ENCODE assay signal across 11 cellular contexts in the genomic region with DNA sequence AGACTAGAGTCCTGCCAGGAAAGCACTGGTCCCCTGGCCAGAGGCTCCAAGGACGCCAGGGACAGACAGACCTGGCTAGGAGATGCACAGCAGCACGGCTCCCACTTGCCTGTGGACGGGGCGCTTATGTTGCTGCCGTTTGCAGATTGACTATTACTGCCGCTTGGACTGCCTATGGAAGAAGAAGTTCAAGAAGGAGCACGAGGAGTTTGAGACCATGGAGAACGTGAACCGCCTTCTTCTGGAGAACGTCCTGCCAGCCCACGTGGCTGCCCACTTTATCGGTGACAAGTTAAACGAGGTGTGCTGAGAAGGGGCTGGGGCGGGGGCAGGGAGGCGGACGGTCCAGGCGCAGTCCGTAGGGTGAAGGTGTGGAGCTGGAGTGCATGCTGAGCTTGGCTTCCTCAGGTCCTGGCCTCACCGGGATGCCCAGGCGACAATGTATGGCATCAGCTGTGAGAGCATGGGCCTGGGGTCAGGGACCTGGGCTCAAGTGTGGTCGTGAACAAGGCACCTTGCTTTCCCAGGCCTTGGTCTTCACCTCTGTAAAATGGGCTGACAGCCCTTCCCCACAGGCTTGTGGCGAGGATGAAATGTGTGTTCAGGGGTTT. TPM values are rescaled to one million over a fixed set of nuclear protein-coding genes. Genes with fewer than 3 reads are reported as not detected.
DNase-seq lines count a peak whose midpoint lies in the region; ATAC-seq lines count a peak whose summit lies in the region.
"Had no signal": no experiment of that assay in that cellular context is flagged by ENCODE, and none has a peak within 500 bp of the region (broad histone marks: within the 10 kb centered on the region; RNA-seq: fewer than 3 reads in every experiment).

No MANE protein-coding gene starts in this region.

- H3K4me1 Mint-ChIP-seq in CD4-positive, CD25-positive, alpha-beta regulatory T cell = peaks cover 4 to 13% (median 9%) of the 10 kb centered on the region in 4 donors
- H3K4me1 Mint-ChIP-seq in natural killer cell treated with Interleukin-12 subunit alpha and Interleukin-12 subunit beta and Interleukin-15 and Interleukin-18, amount 100 ng/mL, for 72 hours (ENCODE audit: low read depth in 2 of 2) = peaks cover 28 to 33% of the 10 kb centered on the region in 2 donors

- H3K27me3 Mint-ChIP-seq in CD4-positive, CD25-positive, alpha-beta regulatory T cell = no peaks in the 10 kb centered on the region
- H3K27me3 Mint-ChIP-seq in natural killer cell treated with Interleukin-12 subunit alpha and Interleukin-12 subunit beta and Interleukin-15 and Interleukin-18, amount 100 ng/mL, for 72 hours = no peaks in the 10 kb centered on the region

- no peaks in the 10 kb centered on the region for H3K9me3 ChIP-seq in CD4-positive, CD25-positive, alpha-beta regulatory T cell (ENCODE audit: control insufficient read depth in 2 of 2, low read length in 2 of 2)
- H3K9me3 ChIP-seq: esophagus squamous epithelium had no signal

- H3K27ac ChIP-seq in CD4-positive, CD25-positive, alpha-beta regulatory T cell (ENCODE audit: insufficient read depth, low read length, poor library complexity, severe bottlenecking) = no peak overlapping the region
- H3K27ac ChIP-seq: esophagus squamous epithelium had no signal

- DNase-seq in CD4-positive, CD25-positive, alpha-beta regulatory T cell = no peak
- DNase-seq in GM03348 (ENCODE audit: low spot score) (peak; percentile 5), NOMO-1 treated with DMSO at 0.1 percent for 48 hours (lab: John Stamatoyannopoulos, UW; ENCODE audit: unreplicated experiment) (no peak), NCI-H2081 (lab: John Stamatoyannopoulos, UW) (no peak), SHP77 treated with DMSO at 0.1 percent for 48 hours (lab: John Stamatoyannopoulos, UW) (no peak)
- DNase-seq in activated naive CD4-positive, alpha-beta T cell treated with anti-CD3 and anti-CD28 coated beads, Interleukin-2, amount 50 U/mL, for 72 hours (ENCODE audit: low spot score in 2 of 2) = peak in 1 of 2 donors; percentile 49
- DNase-seq in natural killer cell treated with Interleukin-12 subunit alpha and Interleukin-12 subunit beta and Interleukin-15 and Interleukin-18, amount 100 ng/mL, for 72 hours (ENCODE audit: low spot score) = peak; percentile 49
- DNase-seq: esophagus squamous epithelium, NCI-H1105, substantia nigra had no signal

- H3K27me3 ChIP-seq in CD4-positive, CD25-positive, alpha-beta regulatory T cell (ENCODE audit: control insufficient read depth, insufficient read depth, low read length) = no peaks in the 10 kb centered on the region
- H3K27me3 ChIP-seq: esophagus squamous epithelium had no signal

- H3K4me1 ChIP-seq in CD4-positive, CD25-positive, alpha-beta regulatory T cell (ENCODE audit: control insufficient read depth, insufficient read depth, low read length, poor library complexity, severe bottlenecking) = peaks cover 9% of the 10 kb centered on the region

- no peak overlapping the region for H3K4me3 ChIP-seq in CD4-positive, CD25-positive, alpha-beta regulatory T cell (ENCODE audit: low read depth, low read length)
- H3K4me3 ChIP-seq: esophagus squamous epithelium had no signal

- no peaks in the 10 kb centered on the region for H3K9me3 Mint-ChIP-seq in CD4-positive, CD25-positive, alpha-beta regulatory T cell
- no peaks in the 10 kb centered on the region for H3K9me3 Mint-ChIP-seq in activated naive CD4-positive, alpha-beta T cell treated with anti-CD3 and anti-CD28 coated beads, Interleukin-2, amount 50 U/mL, for 72 hours
- no peaks in the 10 kb centered on the region for H3K9me3 Mint-ChIP-seq in natural killer cell treated with Interleukin-12 subunit alpha and Interleukin-12 subunit beta and Interleukin-15 and Interleukin-18, amount 100 ng/mL, for 72 hours

- ATAC-seq in CD4-positive, CD25-positive, alpha-beta regulatory T cell (ENCODE audit: low read depth in 2 of 2) = no peak
- ATAC-seq in activated naive CD4-positive, alpha-beta T cell treated with anti-CD3 and anti-CD28 coated beads, Interleukin-2, amount 50 U/mL, for 72 hours = no peak
- no peak for ATAC-seq in natural killer cell treated with Interleukin-12 subunit alpha and Interleukin-12 subunit beta and Interleukin-15 and Interleukin-18, amount 100 ng/mL, for 72 hours
- ATAC-seq: right cardiac atrium had no signal

- H3K4me3 Mint-ChIP-seq in CD4-positive, CD25-positive, alpha-beta regulatory T cell = no peak overlapping the region
- H3K4me3 Mint-ChIP-seq in natural killer cell treated with Interleukin-12 subunit alpha and Interleukin-12 subunit beta and Interleukin-15 and Interleukin-18, amount 100 ng/mL, for 72 hours = no peak overlapping the region

- H3K36me3 Mint-ChIP-seq in CD4-positive, CD25-positive, alpha-beta regulatory T cell = peaks cover 32% of the 10 kb centered on the region
- peaks cover 0 to 21% of the 10 kb centered on the region in 2 donors for H3K36me3 Mint-ChIP-seq in activated naive CD4-positive, alpha-beta T cell treated with anti-CD3 and anti-CD28 coated beads, Interleukin-2, amount 50 U/mL, for 72 hours
- peaks cover 5% of the 10 kb centered on the region for H3K36me3 Mint-ChIP-seq in natural killer cell treated with Interleukin-12 subunit alpha and Interleukin-12 subunit beta and Interleukin-15 and Interleukin-18, amount 100 ng/mL, for 72 hours

- H3K27ac Mint-ChIP-seq in CD4-positive, CD25-positive, alpha-beta regulatory T cell = peak overlapping the region in 2 of 3 donors; percentile 32 to 75
- H3K27ac Mint-ChIP-seq in activated naive CD4-positive, alpha-beta T cell treated with anti-CD3 and anti-CD28 coated beads, Interleukin-2, amount 50 U/mL, for 72 hours = peak overlapping the region; percentile 84 to 87
- peak overlapping the region; percentile 78 to 98 for H3K27ac Mint-ChIP-seq in natural killer cell treated with Interleukin-12 subunit alpha and Interleukin-12 subunit beta and Interleukin-15 and Interleukin-18, amount 100 ng/mL, for 72 hours

- H3K36me3 ChIP-seq in CD4-positive, CD25-positive, alpha-beta regulatory T cell (ENCODE audit: control insufficient read depth, insufficient read depth, low read length) = peaks cover 89% of the 10 kb centered on the region

RNA-seq across cellular contexts. Expression of a gene that starts 45.6 kb away (rescaled TPM):
- total RNA-seq in CD4-positive, CD25-positive, alpha-beta regulatory T cell = 233 TPM
- polyA plus RNA-seq in CD4-positive, CD25-positive, alpha-beta regulatory T cell = 10 to 100 TPM; 33.1 to 52.3 (median 46.6) TPM
- 100 to 1,000 TPM in 1 of 2 donors, 10 to 100 TPM in 1; 78.5 to 104 TPM for total RNA-seq in activated naive CD4-positive, alpha-beta T cell treated with anti-CD3 and anti-CD28 coated beads, Interleukin-2, amount 50 U/mL, for 72 hours
- total RNA-seq in natural killer cell treated with Interleukin-12 subunit alpha and Interleukin-12 subunit beta and Interleukin-15 and Interleukin-18, amount 100 ng/mL, for 72 hours = 100 to 1,000 TPM; 135 to 186 TPM

RNA-seq across cellular contexts. Expression of a gene that starts 56.8 kb away (rescaled TPM):
- 88.6 TPM for total RNA-seq in CD4-positive, CD25-positive, alpha-beta regulatory T cell
- 10 to 100 TPM; 23.3 to 45.5 (median 32.1) TPM for polyA plus RNA-seq in CD4-positive, CD25-positive, alpha-beta regulatory T cell
- total RNA-seq in activated naive CD4-positive, alpha-beta T cell treated with anti-CD3 and anti-CD28 coated beads, Interleukin-2, amount 50 U/mL, for 72 hours = 10 to 100 TPM; 71.5 to 84.9 TPM
- total RNA-seq in natural killer cell treated with Interleukin-12 subunit alpha and Interleukin-12 subunit beta and Interleukin-15 and Interleukin-18, amount 100 ng/mL, for 72 hours = 10 to 100 TPM; 64.1 to 91.4 TPM

Comparison
In these comparisons a context has a peak if more than half of its experiments do, and no peak if none do; other contexts are left out.
1. DNase-seq: peak in GM03348 (single experiment) and natural killer cell treated with Interleukin-12 subunit alpha and Interleukin-12 subunit beta and Interleukin-15 and Interleukin-18, amount 100 ng/mL, for 72 hours (single experiment); none in CD4-positive, CD25-positive, alpha-beta regulatory T cell (0 of 3), NOMO-1 treated with DMSO at 0.1 percent for 48 hours (single experiment), NCI-H2081 (0 of 2) and SHP77 treated with DMSO at 0.1 percent for 48 hours (single experiment).
2. Peak in every context shown above with its lines, with median percentiles within 50 percentile points of each other: H3K27ac Mint-ChIP-seq.